In genomic region chr1:109765483-109765815, GRCh38 we compare ENCODE assay signal across 18 cellular contexts. TPM values are rescaled to one million over a fixed set of nuclear protein-coding genes. Genes with fewer than 3 reads are reported as not detected.
A peak's percentile ranks its signal among the peaks of the same experiment; 100 is the strongest.
DNase-seq lines count a peak whose midpoint lies in the region; ATAC-seq and TF ChIP-seq lines count a peak whose summit lies in the region.
"Had no signal": no experiment of that assay in that cellular context is flagged by ENCODE, and none has a peak within 500 bp of the region (broad histone marks: within the 10 kb centered on the region; RNA-seq: fewer than 3 reads in every experiment).

No MANE protein-coding gene starts in this region.

- H3K4me1 ChIP-seq in DND-41 (ENCODE audit: insufficient read depth, low read length) (no peaks in the 10 kb centered on the region), IMR-90 (ENCODE audit: control insufficient read depth, insufficient read depth, low read length) (peaks cover 18% of the 10 kb centered on the region), ovary (ENCODE audit: insufficient read depth) (no peaks in the 10 kb centered on the region)

- H2AK5ac ChIP-seq in IMR-90 (ENCODE audit: low read depth, low read length), result no peak overlapping the region

- H2AFZ ChIP-seq in DND-41 (ENCODE audit: low read depth, low read length), result no peak overlapping the region
- H2AFZ ChIP-seq in IMR-90 (replicated peaks; ENCODE audit: low read length, poor library complexity), result no peak overlapping the region

- H3K4ac ChIP-seq in IMR-90 (ENCODE audit: low read depth, low read length), result peak overlapping the region; percentile 51

- ATAC-seq in DND-41 (ENCODE audit: insufficient read depth, low read depth) (no peak), IMR-90 (ENCODE audit: low read depth) (no peak)
- ATAC-seq: HepG2 had no signal

- intact Hi-C loops in IMR-90 (cut with micrococcal nuclease), result no loop called here
- intact Hi-C loops in ovary (cut with DNase I), result no loop called here

- in situ Hi-C loops in IMR-90 (cut with MboI; ENCODE audit: low sequenced_read_pairs), result no loop called here
- in situ Hi-C loops in G401 (cut with HindIII; ENCODE audit: low sequenced_read_pairs), result no loop called here

- H4K20me1 ChIP-seq in DND-41 (ENCODE audit: insufficient read depth, low read length) (no peaks in the 10 kb centered on the region), IMR-90 (ENCODE audit: insufficient read depth, low read length) (no peaks in the 10 kb centered on the region)

- no peak for TF ChIP-seq EP300 in ovary (IDR thresholded peaks at IDR 0.05)

- H4K5ac ChIP-seq in IMR-90 (ENCODE audit: low read depth, low read length), result no peak overlapping the region

- H2BK20ac ChIP-seq in IMR-90 (ENCODE audit: low read depth, low read length), result no peak overlapping the region

- H3K27ac ChIP-seq in DND-41 (ENCODE audit: low read length), result no peak overlapping the region
- no peak overlapping the region for H3K27ac ChIP-seq in IMR-90 (ENCODE audit: insufficient read depth, low read length)
- H3K27ac ChIP-seq in ovary, result no peak overlapping the region

- H2AK9ac ChIP-seq in IMR-90 (replicated peaks; ENCODE audit: low read depth, low read length, poor library complexity), result peak overlapping the region; percentile 46

- H2BK15ac ChIP-seq in IMR-90 (ENCODE audit: low read depth, low read length), result peak overlapping the region; percentile 35; the same call in 1 of the 3 replicates

- H3K4me3 ChIP-seq in DND-41 (ENCODE audit: low read depth in 1 of 2, low read length in 2 of 2), result no peak overlapping the region
- no peak overlapping the region for H3K4me3 ChIP-seq in IMR-90 (ENCODE audit: insufficient read depth, low read depth, low read length)
- H3K4me3 ChIP-seq in ovary, result no peak overlapping the region

- TF ChIP-seq POLR2A in IMR-90 (IDR thresholded peaks at IDR 0.05; ENCODE audit: low read depth, low read length) (no peak), ovary (IDR thresholded peaks at IDR 0.05) (no peak)

- no peaks in the 10 kb centered on the region for H3K79me1 ChIP-seq in IMR-90 (ENCODE audit: low read depth in 1 of 2, low read length in 2 of 2)

- TF ChIP-seq CTCF in DND-41 (IDR thresholded peaks at IDR 0.05; ENCODE audit: borderline replicate concordance, extremely low read depth, low read length, poor library complexity, severe bottlenecking), result no peak
- TF ChIP-seq CTCF in IMR-90 (conservative IDR thresholded peaks at IDR 0.05; ENCODE audit: low read depth, low read length), result no peak
- no peak for TF ChIP-seq CTCF in ovary (IDR thresholded peaks at IDR 0.05)
- no peak for TF ChIP-seq CTCF in GM20000 (IDR thresholded peaks at IDR 0.05; ENCODE audit: extremely low read depth, missing control alignments)

- H3K4me2 ChIP-seq in DND-41 (ENCODE audit: insufficient read depth, low read length) (no peak overlapping the region), IMR-90 (ENCODE audit: low read depth, low read length) (no peak overlapping the region)

- H3K9ac ChIP-seq in DND-41 (ENCODE audit: low read depth, low read length) (no peak overlapping the region), IMR-90 (ENCODE audit: low read depth, low read length) (no peak overlapping the region)

- no peak overlapping the region for H4K91ac ChIP-seq in IMR-90 (ENCODE audit: insufficient read depth, low read depth, low read length)

- no CpG with 5 or more reads among the region's 4 CpGs for WGBS in IMR-90 (ENCODE audit: extremely low coverage in 2 of 2, insufficient read length in 1 of 2), 2 experiments
- WGBS in ovary, 3 donors, result 84 to 86% (median 86%) methylated on average over 4 of the region's 4 CpGs

- POLR2A ChIA-PET in IMR-90 (lab: Charles Lee; ENCODE audit: unreplicated experiment), result no interaction called here

- TF ChIP-seq RAD21 in IMR-90 (IDR thresholded peaks at IDR 0.05; ENCODE audit: low read length), result no peak

- CTCF ChIA-PET in IMR-90 (lab: Yijun Ruan, JAX), result no interaction called here

- H3K27me3 ChIP-seq in DND-41 (ENCODE audit: insufficient read depth, low read length, poor library complexity) (peaks cover 3% of the 10 kb centered on the region), IMR-90 (ENCODE audit: control insufficient read depth, insufficient read depth, low read length) (no peaks in the 10 kb centered on the region), ovary (no peaks in the 10 kb centered on the region)

- no peak overlapping the region for H3K18ac ChIP-seq in IMR-90 (ENCODE audit: low read depth, low read length)

- DNase-seq in DND-41 (peak; percentile 1), IMR-90 (no peak), islet precursor cell (peak; percentile 34), ovary (peak in 3 of 5 donors; percentile 11 to 35 (median 16)), G401 (ENCODE audit: low spot score) (no peak), NCI-H187 treated with DMSO at 0.1 percent for 48 hours (lab: John Stamatoyannopoulos, UW) (no peak), GM20000 (ENCODE audit: low spot score) (no peak)
- DNase-seq: COR-L47, EL, NCI-H1048, NCI-H146, NCI-H2107, NCI-H2227 treated with DMSO at 0.1 percent for 48 hours, NCI-H524, SHP77 treated with DMSO at 0.1 percent for 48 hours had no signal

- H3K23ac ChIP-seq in IMR-90 (ENCODE audit: low read depth, low read length), result no peak overlapping the region

- H3K79me2 ChIP-seq in DND-41 (ENCODE audit: insufficient read depth, low read length), result no peaks in the 10 kb centered on the region

- H4K8ac ChIP-seq in IMR-90 (ENCODE audit: low read depth in 2 of 2, low read length in 2 of 2), result no peak overlapping the region

- H3K36me3 ChIP-seq in DND-41 (ENCODE audit: insufficient read depth, low read length) (no peaks in the 10 kb centered on the region), IMR-90 (ENCODE audit: control insufficient read depth, insufficient read depth, low read length) (no peaks in the 10 kb centered on the region), ovary (no peaks in the 10 kb centered on the region)

- H3K9me3 ChIP-seq in DND-41 (ENCODE audit: insufficient read depth, low read length, severe bottlenecking) (no peaks in the 10 kb centered on the region), IMR-90 (ENCODE audit: control insufficient read depth, insufficient read depth, low read length) (no peaks in the 10 kb centered on the region), ovary (no peaks in the 10 kb centered on the region)

- dilution Hi-C loops in IMR-90 (cut with HindIII; ENCODE audit: low sequenced_read_pairs, unreplicated experiment), result no loop called here

- H3K9me1 ChIP-seq in IMR-90 (ENCODE audit: insufficient read depth, low read length), result peaks cover 28% of the 10 kb centered on the region

- no peak overlapping the region for H2BK5ac ChIP-seq in IMR-90 (ENCODE audit: low read depth, low read length, poor library complexity, severe bottlenecking)

- H3K56ac ChIP-seq in IMR-90 (ENCODE audit: extremely low read depth, insufficient read depth, low read length), result no peak overlapping the region

- no peak overlapping the region; the same call in 1 of the 2 replicates for H3K14ac ChIP-seq in IMR-90 (replicated peaks; ENCODE audit: low read depth, low read length)

- no TSS peak for BruUV-seq in IMR-90 (replicated peaks; lab: Mats Ljungman, UMichigan)

- H2BK120ac ChIP-seq in IMR-90 (ENCODE audit: low read depth, low read length), result peak overlapping the region; percentile 21; the same call in 1 of the 2 replicates

TF ChIP-seq in IMR-90, 13 proteins besides CTCF, POLR2A, EP300 and RAD21:
- TF ChIP-seq USF2 (IDR thresholded peaks at IDR 0.05; ENCODE audit: low read depth, low read length) (no peak), BHLHE40 (IDR thresholded peaks at IDR 0.05; ENCODE audit: low read depth, low read length) (no peak), MAZ (IDR thresholded peaks at IDR 0.05; ENCODE audit: borderline replicate concordance, low read depth, low read length) (no peak), FOS (IDR thresholded peaks at IDR 0.05; ENCODE audit: low read depth, low read length) (no peak)

RNA-seq across cellular contexts. Expression of gene EPS8L3, which starts 1.7 kb away (rescaled TPM):
- not detected in 2 replicates for total RNA-seq in IMR-90 (2012; rRNA removed)
- not detected in 2 replicates for polyA plus RNA-seq in IMR-90 (2012; rRNA removed)
- polyA plus RNA-seq in IMR-90 (2012; cell fraction: cytosol; rRNA removed), result 0.11 TPM in 1 of 2 replicates, not detected in the other
- not detected in 2 replicates for polyA plus RNA-seq in IMR-90 (2012; cell fraction: nucleus; rRNA removed; ENCODE audit: low replicate concordance)
- 1 to 10 TPM in 1 of 7 donors, under 1 TPM in 5, not detected in 1; 0.23 to 1.9 (median 0.56) TPM for total RNA-seq in ovary
- under 1 TPM in 1 of 2 donors, not detected in 1; 0.05 TPM for polyA plus RNA-seq in ovary
- not detected in 2 replicates for total RNA-seq in G401 (2014; rRNA removed; shearing (Covaris generic))
- total RNA-seq: H1, MCF 10A had no signal
- polyA plus RNA-seq: H1 had no signal

RNA-seq across cellular contexts. Expression of gene GSTM3, which starts 24.6 kb away (rescaled TPM):
- total RNA-seq in IMR-90 (2012; rRNA removed), result 101 and 131 TPM in 2 replicates
- 97.4 and 102 TPM in 2 replicates for polyA plus RNA-seq in IMR-90 (2012; rRNA removed)
- polyA plus RNA-seq in IMR-90 (2012; cell fraction: cytosol; rRNA removed), result 69.1 and 108 TPM in 2 replicates
- 19.5 and 60.7 TPM in 2 replicates for polyA plus RNA-seq in IMR-90 (2012; cell fraction: nucleus; rRNA removed; ENCODE audit: low replicate concordance)
- 100 to 1,000 TPM in 5 of 7 donors, 10 to 100 TPM in 2; 75.8 to 278 (median 135) TPM for total RNA-seq in ovary
- polyA plus RNA-seq in ovary, result 100 to 1,000 TPM; 229 to 234 TPM
- 0.51 and 0.55 TPM in 2 replicates for total RNA-seq in G401 (2014; rRNA removed; shearing (Covaris generic))
- total RNA-seq: MCF 10A had no signal

RNA-seq across cellular contexts. Expression of gene GSTM5, which starts 53.4 kb away (rescaled TPM):
- total RNA-seq in IMR-90 (2012; rRNA removed), result 0.28 and 0.36 TPM in 2 replicates
- 1.2 TPM in 2 replicates for polyA plus RNA-seq in IMR-90 (2012; rRNA removed)
- polyA plus RNA-seq in IMR-90 (2012; cell fraction: cytosol; rRNA removed), result 0.36 and 0.85 TPM in 2 replicates
- 0.50 and 2.1 TPM in 2 replicates for polyA plus RNA-seq in IMR-90 (2012; cell fraction: nucleus; rRNA removed; ENCODE audit: low replicate concordance)
- 100 to 1,000 TPM in 3 of 7 donors, 10 to 100 TPM in 4; 18.8 to 183 (median 95.8) TPM for total RNA-seq in ovary
- polyA plus RNA-seq in ovary, result 100 to 1,000 TPM; 101 to 259 TPM
- 1.4 and 4.7 TPM in 2 replicates for total RNA-seq in G401 (2014; rRNA removed; shearing (Covaris generic))
- total RNA-seq: HepG2, MCF 10A had no signal
- polyA plus RNA-seq: HepG2 had no signal

Comparison
In these comparisons a context has a peak if more than half of its experiments do, and no peak if none do; other contexts are left out.
1. DNase-seq: peak in DND-41 (single experiment), islet precursor cell (single experiment) and ovary (3 of 5); none in IMR-90 (single experiment), G401 (single experiment), NCI-H187 treated with DMSO at 0.1 percent for 48 hours (single experiment) and GM20000 (single experiment).
2. RNA of gene GSTM3, which starts 24.6 kb away (total RNA-seq): 75.8 to 278 TPM in ovary and 101 to 131 TPM in IMR-90; 0.51 to 0.55 TPM in G401; every median in the first group is over 10 times any median in the second.